Comparison of ENCODE assay signal across 8 cellular contexts in the genomic region with DNA sequence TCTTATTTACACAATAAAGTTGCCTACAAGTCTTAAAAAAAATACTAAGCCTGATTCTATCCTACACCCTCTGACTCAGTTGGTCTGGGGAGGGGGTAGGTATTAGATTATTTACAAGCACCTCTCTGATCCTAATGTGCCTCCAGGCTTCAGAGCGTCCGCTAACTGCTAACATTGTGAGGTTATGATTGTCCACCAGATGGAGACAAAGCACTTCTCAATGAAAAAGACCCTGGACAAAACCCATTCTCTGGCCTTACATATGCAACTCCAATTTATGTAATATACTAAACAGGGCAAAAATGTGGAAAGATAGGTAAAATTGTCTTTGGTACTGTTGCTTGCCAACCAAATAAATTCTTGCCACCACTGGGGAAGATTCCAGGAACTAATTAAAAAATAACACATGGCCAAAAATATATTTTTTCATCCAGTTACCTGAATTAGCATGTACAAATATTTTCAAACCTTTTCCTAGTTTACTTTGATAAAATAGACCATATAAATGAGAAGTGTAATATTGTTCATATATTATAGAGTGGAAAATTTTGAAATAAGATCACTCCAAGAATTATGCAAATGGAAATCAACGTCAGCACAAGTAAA.
DNase-seq lines count a peak whose midpoint lies in the region; ATAC-seq and TF ChIP-seq lines count a peak whose summit lies in the region.

No MANE protein-coding gene starts in this region.

- no peaks in the 10 kb centered on the region for H3K4me1 ChIP-seq in CD8-positive, alpha-beta T cell (ENCODE audit: insufficient read depth, low read length)

- no peak overlapping the region for H3K27ac ChIP-seq in CD8-positive, alpha-beta T cell (ENCODE audit: low read depth, low read length)

- CTCF ChIA-PET in CD8-positive, alpha-beta T cell (lab: Charles Lee), result interaction anchor here (0.9 to 2.3 kb wide), 5 partner anchors 12 to 994 kb away, joined by 3 to 13 read pairs (median 3); no protein-coding TSS in a partner anchor

- no peak overlapping the region for H3K4me3 ChIP-seq in CD8-positive, alpha-beta T cell (ENCODE audit: low read depth, low read length)

- no peak overlapping the region for H3K4me3 Mint-ChIP-seq in CD8-positive, alpha-beta T cell

- no peaks in the 10 kb centered on the region for H3K9me3 ChIP-seq in CD8-positive, alpha-beta T cell (ENCODE audit: low read length)

- no peaks in the 10 kb centered on the region for H3K27me3 ChIP-seq in CD8-positive, alpha-beta T cell (ENCODE audit: insufficient read depth, low read length)

- peaks cover 14% of the 10 kb centered on the region for H3K27me3 Mint-ChIP-seq in CD8-positive, alpha-beta T cell (ENCODE audit: low read depth)

- no peaks in the 10 kb centered on the region for H3K4me1 Mint-ChIP-seq in CD8-positive, alpha-beta T cell (ENCODE audit: low read depth)

- TF ChIP-seq CTCF in CD8-positive, alpha-beta T cell (IDR thresholded peaks at IDR 0.05), result peak; percentile 78

- no peak overlapping the region for H3K27ac Mint-ChIP-seq in CD8-positive, alpha-beta T cell

- no peaks in the 10 kb centered on the region for H3K9me3 Mint-ChIP-seq in CD8-positive, alpha-beta T cell

- peak; percentile 61 for ATAC-seq in CD8-positive, alpha-beta T cell
- peak; percentile 40 for ATAC-seq in GM18520 (IDR thresholded peaks at IDR 0.05; ENCODE audit: unreplicated experiment)
- ATAC-seq in HG03460 (IDR thresholded peaks at IDR 0.05; ENCODE audit: unreplicated experiment), result peak; percentile 81
- ATAC-seq in GM21737 (IDR thresholded peaks at IDR 0.05; ENCODE audit: unreplicated experiment), result no peak

- H3K36me3 Mint-ChIP-seq in CD8-positive, alpha-beta T cell, result no peaks in the 10 kb centered on the region

- DNase-seq in CD8-positive, alpha-beta T cell, result peak in 3 of 7 experiments; percentile 14 to 27 (median 21)
- DNase-seq in NCI-H748 (lab: John Stamatoyannopoulos, UW; ENCODE audit: unreplicated experiment) (peak; percentile 74), activated T-cell treated with anti-CD3 and anti-CD28 coated beads for 4 hours (peak; percentile 11), glomerular endothelial cell (ENCODE audit: extremely low read depth, low read depth, low spot score) (peak; percentile 60), pons (ENCODE audit: low spot score) (peak; percentile 80)

- intact Hi-C loops in CD8-positive, alpha-beta T cell (cut with DNase I, micrococcal nuclease), result loop anchor here (1.0 to 5.0 kb wide), 4 partner anchors 344 to 1459 kb away; no protein-coding TSS in a partner anchor

- no peaks in the 10 kb centered on the region for H3K36me3 ChIP-seq in CD8-positive, alpha-beta T cell (ENCODE audit: insufficient read depth, low read length)

- POLR2A ChIA-PET in CD8-positive, alpha-beta T cell (lab: Charles Lee), result no interaction called here
